ENCODE assay signal across 8 cellular contexts in genomic region chr19:53103903-53104203, GRCh38.
DNase-seq lines count a peak whose midpoint lies in the region; ATAC-seq and TF ChIP-seq lines count a peak whose summit lies in the region.

No MANE protein-coding gene starts in this region.

- H3K4me3 ChIP-seq in HUES48 (ENCODE audit: low read depth, low read length), result peak overlapping the region; percentile 83
- peak overlapping the region; percentile 88 to 91 for H3K4me3 ChIP-seq in muscle layer of duodenum (ENCODE audit: low read depth in 1 of 2, low read length in 2 of 2)

- H3K9me3 ChIP-seq in HUES48 (ENCODE audit: control insufficient read depth, insufficient read depth, low read length) (no peaks in the 10 kb centered on the region), muscle layer of duodenum (ENCODE audit: control insufficient read depth in 1 of 2, low read length in 2 of 2) (no peaks in the 10 kb centered on the region)

- TF ChIP-seq CTCF in 22Rv1 (IDR thresholded peaks at IDR 0.05), result no peak

- H3K36me3 ChIP-seq in HUES48 (ENCODE audit: control insufficient read depth, insufficient read depth, low read length) (peaks cover 15% of the 10 kb centered on the region), muscle layer of duodenum (ENCODE audit: control insufficient read depth in 1 of 2, insufficient read depth in 2 of 2, low read length in 2 of 2) (peaks cover 0 to 12% of the 10 kb centered on the region in 2 donors)

- DNase-seq in central memory CD8-positive, alpha-beta T cell (ENCODE audit: low spot score in 2 of 2), result no peak
- DNase-seq in SHP77 (lab: John Stamatoyannopoulos, UW), result no peak
- no peak for DNase-seq in SKM-1 (lab: John Stamatoyannopoulos, UW; ENCODE audit: unreplicated experiment)
- no peak for DNase-seq in NCI-H2227 (lab: John Stamatoyannopoulos, UW; ENCODE audit: unreplicated experiment)

- H3K27me3 Mint-ChIP-seq in central memory CD8-positive, alpha-beta T cell, result peaks cover under 1% of the 10 kb centered on the region

- H3K27me3 ChIP-seq in HUES48 (ENCODE audit: control insufficient read depth, insufficient read depth, low read length) (no peaks in the 10 kb centered on the region), muscle layer of duodenum (ENCODE audit: low read depth, low read length) (no peaks in the 10 kb centered on the region)

- no peak for ATAC-seq in central memory CD8-positive, alpha-beta T cell (replicated peaks; ENCODE audit: extremely low read depth, poor library complexity, severe bottlenecking)
- ATAC-seq in GM21723 (IDR thresholded peaks at IDR 0.05; ENCODE audit: unreplicated experiment), result no peak

- peak overlapping the region; percentile 51 for H3K9ac ChIP-seq in HUES48 (ENCODE audit: low read depth, low read length)

- H3K36me3 Mint-ChIP-seq in central memory CD8-positive, alpha-beta T cell (ENCODE audit: insufficient read depth), result peaks cover 16% of the 10 kb centered on the region

- H3K27ac ChIP-seq in 22Rv1 (peak overlapping the region; percentile 68), HUES48 (ENCODE audit: low read depth, low read length) (peak overlapping the region; percentile 54), muscle layer of duodenum (ENCODE audit: low read length) (peak overlapping the region; percentile 79)

- peaks cover 1% of the 10 kb centered on the region for H3K9me3 Mint-ChIP-seq in central memory CD8-positive, alpha-beta T cell

- peak overlapping the region; percentile 96 for H3K27ac Mint-ChIP-seq in central memory CD8-positive, alpha-beta T cell (ENCODE audit: low read depth)

- H3K4me1 ChIP-seq in HUES48 (ENCODE audit: control insufficient read depth, insufficient read depth, low read length) (peaks cover 12% of the 10 kb centered on the region; the same call in 1 of the 2 replicates), muscle layer of duodenum (ENCODE audit: control insufficient read depth in 1 of 2, insufficient read depth in 2 of 2, low read length in 2 of 2) (peaks cover 7 to 18% of the 10 kb centered on the region in 2 donors)

- H3K4me1 Mint-ChIP-seq in central memory CD8-positive, alpha-beta T cell, result peaks cover 30% of the 10 kb centered on the region

- H3K4me3 Mint-ChIP-seq in central memory CD8-positive, alpha-beta T cell, result peak overlapping the region; percentile 81
